8 cellular contexts compared by ENCODE assay signal in genomic region chr17:75589919-75590303, GRCh38. TPM values are rescaled to one million over a fixed set of nuclear protein-coding genes. Genes with fewer than 3 reads are reported as not detected.
DNase-seq lines count a peak whose midpoint lies in the region; ATAC-seq and TF ChIP-seq lines count a peak whose summit lies in the region.

No MANE protein-coding gene starts in this region.

- no peaks in the 10 kb centered on the region for H3K36me3 Mint-ChIP-seq in naive B cell

- H3K36me3 ChIP-seq in ACC112 (ENCODE audit: insufficient read depth, low read length) (no peaks in the 10 kb centered on the region), HUES48 (ENCODE audit: control insufficient read depth, insufficient read depth, low read length) (no peaks in the 10 kb centered on the region), colonic mucosa (no peaks in the 10 kb centered on the region)

- H3K27me3 Mint-ChIP-seq in naive B cell: no peaks in the 10 kb centered on the region

- H3K4me3 ChIP-seq in ACC112 (ENCODE audit: low read depth, low read length) (peak overlapping the region; percentile 69), HUES48 (ENCODE audit: low read depth, low read length) (peak overlapping the region; percentile 72; the same call in 1 of the 2 replicates), colonic mucosa (peak overlapping the region; percentile 49)

- TF ChIP-seq CTCF in colonic mucosa (IDR thresholded peaks at IDR 0.05) (no peak), GM10266 (IDR thresholded peaks at IDR 0.05; ENCODE audit: control insufficient read depth, insufficient read depth, low read depth, missing control alignments) (no peak)

- intact Hi-C loops in colonic mucosa (cut with DNase I): loop anchor here (5.0 to 10.0 kb wide), 2 partner anchors 65 to 163 kb away; partner anchors contain the start of gene LLGL2

- H3K27ac ChIP-seq in ACC112 (ENCODE audit: low read depth, low read length) (no peak overlapping the region), HUES48 (ENCODE audit: low read depth, low read length) (no peak overlapping the region), colonic mucosa (no peak overlapping the region)

- no peak for ATAC-seq in naive B cell (ENCODE audit: low read depth in 2 of 2)
- ATAC-seq in GM18511 (IDR thresholded peaks at IDR 0.05; ENCODE audit: unreplicated experiment): no peak
- no peak for ATAC-seq in GM19463 (IDR thresholded peaks at IDR 0.05; ENCODE audit: unreplicated experiment)

- H3K27ac Mint-ChIP-seq in naive B cell: no peak overlapping the region

- no peak overlapping the region for H2AFZ ChIP-seq in ACC112 (ENCODE audit: low read length, unreplicated experiment)

- H3K9me3 Mint-ChIP-seq in naive B cell: no peaks in the 10 kb centered on the region

- no peak overlapping the region for H3K9ac ChIP-seq in HUES48 (ENCODE audit: low read depth, low read length)
- peak overlapping the region; percentile 18 to 26 for H3K9ac ChIP-seq in colonic mucosa (ENCODE audit: low read depth in 2 of 2, low read length in 2 of 2)

- H3K9me3 ChIP-seq in HUES48 (ENCODE audit: control insufficient read depth, insufficient read depth, low read length): no peaks in the 10 kb centered on the region
- no peaks in the 10 kb centered on the region for H3K9me3 ChIP-seq in colonic mucosa

- H3K4me3 Mint-ChIP-seq in naive B cell: peak overlapping the region in 7 of 8 donors; percentile 36 to 79 (median 54)

- H3K4me1 ChIP-seq in ACC112 (ENCODE audit: control insufficient read depth, insufficient read depth, low read length, unreplicated experiment) (no peaks in the 10 kb centered on the region), HUES48 (ENCODE audit: control insufficient read depth, insufficient read depth, low read length) (peaks cover 4% of the 10 kb centered on the region; the same call in 1 of the 2 replicates), colonic mucosa (peaks cover 3% of the 10 kb centered on the region)

- H3K79me2 ChIP-seq in ACC112 (ENCODE audit: control insufficient read depth, insufficient read depth, low read length, unreplicated experiment): no peaks in the 10 kb centered on the region

- DNase-seq in colonic mucosa (no peak), naive B cell (no peak), GM10266 (ENCODE audit: extremely low spot score) (no peak)
- no peak for DNase-seq in activated CD4-positive, alpha-beta T cell treated with anti-CD3 and anti-CD28 coated beads, Interleukin-2, amount 50 U/mL, for 1 hour

- H3K27me3 ChIP-seq in ACC112 (ENCODE audit: insufficient read depth, low read length): peaks cover 38% of the 10 kb centered on the region
- no peaks in the 10 kb centered on the region; the same call in 1 of the 2 replicates for H3K27me3 ChIP-seq in HUES48 (ENCODE audit: control insufficient read depth, insufficient read depth, low read length)
- no peaks in the 10 kb centered on the region for H3K27me3 ChIP-seq in colonic mucosa

- peaks cover 5 to 21% (median 12%) of the 10 kb centered on the region in 3 donors for H3K4me1 Mint-ChIP-seq in naive B cell

RNA-seq across cellular contexts. Expression of gene MYO15B, which starts 2.3 kb away (rescaled TPM):
- total RNA-seq in colonic mucosa: 100 to 1,000 TPM; 210 to 462 TPM
- 1 to 10 TPM; 2.9 to 5.9 (median 3.5) TPM for polyA plus RNA-seq in naive B cell (ENCODE audit: low read depth in 6 of 6)

RNA-seq across cellular contexts. Expression of gene SMIM5, which starts 43.3 kb away (rescaled TPM):
- 10 to 100 TPM in 1 of 2 donors, 1 to 10 TPM in 1; 5.1 to 39.9 TPM for total RNA-seq in colonic mucosa
- 1 to 10 TPM in 2 of 6 donors, under 1 TPM in 2, not detected in 2; 0.24 to 1.3 (median 1.1) TPM for polyA plus RNA-seq in naive B cell (ENCODE audit: low read depth in 6 of 6)
